ENCODE assay signal across 10 cellular contexts in the genomic region with DNA sequence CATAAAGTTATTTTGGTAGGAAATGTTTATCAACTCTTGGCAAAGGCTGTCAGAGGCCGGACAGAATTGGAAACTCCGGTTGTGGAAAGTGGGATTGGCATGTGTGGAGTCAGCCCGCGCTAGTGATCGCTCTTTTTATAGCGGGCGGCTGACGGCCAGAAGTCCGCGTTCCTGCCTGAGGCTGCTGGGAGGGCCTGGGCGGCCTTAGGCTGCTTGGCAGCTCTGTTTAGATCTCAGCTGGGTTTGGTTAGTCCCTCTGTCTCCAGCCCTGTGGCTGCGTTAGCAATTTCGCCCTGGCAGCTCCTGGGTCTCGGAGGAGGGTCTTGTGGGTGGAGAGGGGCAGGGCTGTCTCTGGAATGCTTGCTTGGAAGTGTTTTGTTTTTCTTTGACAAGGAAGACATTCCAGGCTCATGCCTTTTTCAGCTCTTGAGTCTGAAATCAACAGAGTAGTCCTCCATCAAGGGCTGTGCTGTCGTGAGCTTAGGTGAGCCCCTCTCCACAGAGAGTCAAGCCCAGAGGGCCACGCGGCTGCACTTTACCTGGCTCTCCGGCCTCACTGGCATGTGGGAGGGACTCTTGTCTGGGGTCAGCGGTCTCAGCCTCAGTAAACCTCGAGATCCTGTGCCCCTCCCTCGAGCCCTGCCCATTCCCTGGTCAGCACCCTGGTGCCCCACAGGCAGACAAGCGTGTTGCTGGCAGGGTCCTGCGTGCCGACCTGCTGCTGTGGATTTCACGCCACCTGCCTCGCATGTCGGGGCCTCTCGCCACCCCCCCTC. TPM values are rescaled to one million over a fixed set of nuclear protein-coding genes. Genes with fewer than 3 reads are reported as not detected.
DNase-seq lines count a peak whose midpoint lies in the region; ATAC-seq and TF ChIP-seq lines count a peak whose summit lies in the region.
"Had no signal": no experiment of that assay in that cellular context is flagged by ENCODE, and none has a peak within 500 bp of the region (broad histone marks: within the 10 kb centered on the region; RNA-seq: fewer than 3 reads in every experiment).

No MANE protein-coding gene starts in this region.

- no peaks in the 10 kb centered on the region for H3K27me3 Mint-ChIP-seq in natural killer cell (ENCODE audit: low read depth in 2 of 2)
- H3K27me3 Mint-ChIP-seq in activated T-helper 2 cell treated with anti-CD3 and anti-CD28 coated beads, Interferon-gamma antibody, Interleukin-2, Interleukin-4, amounts not matched to agents 10 μg/mL and 5 μg/mL and 100 μg/mL, durations not matched to agents 14 hours and 24 hours and 36 hours (ENCODE audit: low read depth) = no peaks in the 10 kb centered on the region

- no peak for ATAC-seq in natural killer cell

- intact Hi-C loops in testis (cut with DNase I; ENCODE audit: low total_unique reads) (no loop called here), natural killer cell (cut with micrococcal nuclease) (no loop called here)
- intact Hi-C loops in activated T-helper 2 cell treated with anti-CD3 and anti-CD28 coated beads, Interferon-gamma antibody, Interleukin-2, Interleukin-4, amounts not matched to agents 10 μg/mL and 5 μg/mL and 100 μg/mL, durations not matched to agents 14 hours and 24 hours and 36 hours (cut with micrococcal nuclease) = no loop called here

- H3K9me3 Mint-ChIP-seq in natural killer cell = no peaks in the 10 kb centered on the region
- no peaks in the 10 kb centered on the region for H3K9me3 Mint-ChIP-seq in activated T-helper 2 cell treated with anti-CD3 and anti-CD28 coated beads, Interferon-gamma antibody, Interleukin-2, Interleukin-4, amounts not matched to agents 10 μg/mL and 5 μg/mL and 100 μg/mL, durations not matched to agents 14 hours and 24 hours and 36 hours

- no peak overlapping the region for H3K4me3 Mint-ChIP-seq in natural killer cell
- H3K4me3 Mint-ChIP-seq in activated T-helper 2 cell treated with anti-CD3 and anti-CD28 coated beads, Interferon-gamma antibody, Interleukin-2, Interleukin-4, amounts not matched to agents 10 μg/mL and 5 μg/mL and 100 μg/mL, durations not matched to agents 14 hours and 24 hours and 36 hours (ENCODE audit: low read depth) = no peak overlapping the region

- H3K4me3 ChIP-seq in MG63 (no peak overlapping the region), esophagus (ENCODE audit: low read depth in 1 of 2, low read length in 2 of 2) (no peak overlapping the region), mesodermal cell (ENCODE audit: extremely low read depth, insufficient read depth, low read length, poor library complexity, severe bottlenecking) (no peak overlapping the region), testis (no peak overlapping the region)

- H3K27me3 ChIP-seq in MG63 (no peaks in the 10 kb centered on the region), esophagus (ENCODE audit: control insufficient read depth in 1 of 2, insufficient read depth in 2 of 2, low read length in 2 of 2) (no peaks in the 10 kb centered on the region), testis (no peaks in the 10 kb centered on the region)

- H3K9me3 ChIP-seq in MG63 (no peaks in the 10 kb centered on the region), esophagus (ENCODE audit: control insufficient read depth in 2 of 2, insufficient read depth in 1 of 2, low read depth in 1 of 2, low read length in 1 of 2) (no peaks in the 10 kb centered on the region), mesodermal cell (ENCODE audit: control insufficient read depth, low read length) (no peaks in the 10 kb centered on the region), testis (no peaks in the 10 kb centered on the region)

- H3K27ac ChIP-seq in esophagus (ENCODE audit: low read depth in 2 of 2, low read length in 1 of 2) (peak overlapping the region; percentile 52 to 56), mesodermal cell (ENCODE audit: low read depth, low read length, severe bottlenecking) (peak overlapping the region; percentile 77), testis (peak overlapping the region; percentile 24 to 59)
- H3K27ac ChIP-seq: WERI-Rb-1 had no signal

- peak overlapping the region in 1 of 2 donors; percentile 22 for H3K27ac Mint-ChIP-seq in natural killer cell
- no peak overlapping the region for H3K27ac Mint-ChIP-seq in activated T-helper 2 cell treated with anti-CD3 and anti-CD28 coated beads, Interferon-gamma antibody, Interleukin-2, Interleukin-4, amounts not matched to agents 10 μg/mL and 5 μg/mL and 100 μg/mL, durations not matched to agents 14 hours and 24 hours and 36 hours

- TF ChIP-seq POLR2A in testis (IDR thresholded peaks at IDR 0.05) = no peak

- TF ChIP-seq CTCF in testis (IDR thresholded peaks at IDR 0.05) = no peak
- no peak for TF ChIP-seq CTCF in natural killer cell (IDR thresholded peaks at IDR 0.05)

- WGBS in esophagus, 2 donors = 65 to 67% methylated on average over 28 of the region's 28 CpGs
- WGBS in mesodermal cell (ENCODE audit: insufficient coverage in 2 of 2), 2 experiments = 72 to 79% methylated on average over 23 to 27 of the region's 28 CpGs
- WGBS in testis, 2 donors = 44 to 61% methylated on average over 24 to 28 of the region's 28 CpGs

- no peaks in the 10 kb centered on the region for H3K36me3 Mint-ChIP-seq in natural killer cell
- H3K36me3 Mint-ChIP-seq in activated T-helper 2 cell treated with anti-CD3 and anti-CD28 coated beads, Interferon-gamma antibody, Interleukin-2, Interleukin-4, amounts not matched to agents 10 μg/mL and 5 μg/mL and 100 μg/mL, durations not matched to agents 14 hours and 24 hours and 36 hours (ENCODE audit: low read depth) = peaks cover 63% of the 10 kb centered on the region

- peaks cover 26 to 29% of the 10 kb centered on the region in 2 donors for H3K4me1 Mint-ChIP-seq in natural killer cell
- H3K4me1 Mint-ChIP-seq in activated T-helper 2 cell treated with anti-CD3 and anti-CD28 coated beads, Interferon-gamma antibody, Interleukin-2, Interleukin-4, amounts not matched to agents 10 μg/mL and 5 μg/mL and 100 μg/mL, durations not matched to agents 14 hours and 24 hours and 36 hours (ENCODE audit: low read depth) = peaks cover 9% of the 10 kb centered on the region

- DNase-seq in MG63 (peak; percentile 92), testis (peak; percentile 75), natural killer cell (no peak), NCI-H1417 treated with DMSO at 0.1 percent for 48 hours (lab: John Stamatoyannopoulos, UW) (no peak), SHP77 (lab: John Stamatoyannopoulos, UW) (no peak)
- DNase-seq in activated T-helper 2 cell treated with anti-CD3 and anti-CD28 coated beads, Interferon-gamma antibody, Interleukin-2, Interleukin-4, amounts not matched to agents 10 μg/mL and 5 μg/mL and 100 μg/mL, durations not matched to agents 14 hours and 24 hours and 36 hours (ENCODE audit: low spot score) = no peak
- DNase-seq: NCI-H2029 treated with DMSO at 0.1 percent for 48 hours, WERI-Rb-1 had no signal

- H3K36me3 ChIP-seq in MG63 = peaks cover 13% of the 10 kb centered on the region
- peaks cover 4 to 49% of the 10 kb centered on the region in 2 donors for H3K36me3 ChIP-seq in esophagus (ENCODE audit: control insufficient read depth in 2 of 2, insufficient read depth in 2 of 2, low read length in 1 of 2)
- peaks cover 67% of the 10 kb centered on the region for H3K36me3 ChIP-seq in mesodermal cell (ENCODE audit: control insufficient read depth, insufficient read depth, low read length)
- H3K36me3 ChIP-seq in testis (ENCODE audit: low read depth, missing control alignments) = no peaks in the 10 kb centered on the region

- H3K4me1 ChIP-seq in esophagus (ENCODE audit: control insufficient read depth in 2 of 2, insufficient read depth in 2 of 2, low read length in 1 of 2) (peaks cover 0 to 8% of the 10 kb centered on the region in 2 donors), mesodermal cell (ENCODE audit: control insufficient read depth, insufficient read depth, low read length, poor library complexity, severe bottlenecking) (peaks cover 28% of the 10 kb centered on the region), testis (peaks cover 12% of the 10 kb centered on the region)

RNA-seq across cellular contexts. Expression of gene DOT1L, which starts 22.5 kb away (rescaled TPM):
- total RNA-seq in MG63 (2014; rRNA removed; shearing (Covaris generic); ENCODE audit: low replicate concordance) = 3.5 and 5.4 TPM in 2 replicates
- polyA plus RNA-seq in esophagus = 10 to 100 TPM in 1 of 2 donors, 1 to 10 TPM in 1; 7.6 to 17.9 TPM
- polyA plus RNA-seq in mesodermal cell (2013, experiment 1 of 2) = 29.1 TPM
- polyA plus RNA-seq in mesodermal cell (2013, experiment 2 of 2) = 23.9 TPM
- total RNA-seq in testis = 100 to 1,000 TPM; 128 to 147 TPM
- 183 TPM for polyA plus RNA-seq in testis (ENCODE audit: insufficient read depth, low read depth, low replicate concordance)
- total RNA-seq in natural killer cell = 10 to 100 TPM; 42.5 to 62.1 (median 54.3) TPM
- 115 and 121 TPM in 2 replicates for total RNA-seq in activated T-helper 2 cell treated with anti-CD3 and anti-CD28 coated beads, Interferon-gamma antibody, Interleukin-2, Interleukin-4, amounts not matched to agents 10 μg/mL and 5 μg/mL and 100 μg/mL, durations not matched to agents 14 hours and 24 hours and 36 hours

RNA-seq across cellular contexts. Expression of gene AP3D1, which starts 34.9 kb away (rescaled TPM):
- 65.6 and 91.8 TPM in 2 replicates for total RNA-seq in MG63 (2014; rRNA removed; shearing (Covaris generic); ENCODE audit: low replicate concordance)
- polyA plus RNA-seq in esophagus (10 to 100 TPM; 50.8 to 64.5 TPM), testis (ENCODE audit: insufficient read depth, low read depth, low replicate concordance) (134 TPM)
- 113 TPM for polyA plus RNA-seq in mesodermal cell (2013, experiment 1 of 2)
- 104 TPM for polyA plus RNA-seq in mesodermal cell (2013, experiment 2 of 2)
- total RNA-seq in testis (100 to 1,000 TPM; 201 to 204 TPM), natural killer cell (10 to 100 TPM; 74.6 to 93.1 (median 87.5) TPM)
- 101 and 103 TPM in 2 replicates for total RNA-seq in activated T-helper 2 cell treated with anti-CD3 and anti-CD28 coated beads, Interferon-gamma antibody, Interleukin-2, Interleukin-4, amounts not matched to agents 10 μg/mL and 5 μg/mL and 100 μg/mL, durations not matched to agents 14 hours and 24 hours and 36 hours

RNA-seq across cellular contexts. Expression of gene PLEKHJ1, which starts 49.9 kb away (rescaled TPM):
- total RNA-seq in MG63 (2014; rRNA removed; shearing (Covaris generic); ENCODE audit: low replicate concordance) = 23.1 and 25.6 TPM in 2 replicates
- 10 to 100 TPM; 55.5 to 59.5 TPM for polyA plus RNA-seq in esophagus
- 74.4 TPM for polyA plus RNA-seq in mesodermal cell (2013, experiment 1 of 2)
- 68.4 TPM for polyA plus RNA-seq in mesodermal cell (2013, experiment 2 of 2)
- 100 to 1,000 TPM; 126 to 153 TPM for total RNA-seq in testis
- polyA plus RNA-seq in testis (ENCODE audit: insufficient read depth, low read depth, low replicate concordance) = 111 TPM
- total RNA-seq in natural killer cell = 10 to 100 TPM; 36.7 to 45.8 (median 44.7) TPM
- 75.7 and 77.2 TPM in 2 replicates for total RNA-seq in activated T-helper 2 cell treated with anti-CD3 and anti-CD28 coated beads, Interferon-gamma antibody, Interleukin-2, Interleukin-4, amounts not matched to agents 10 μg/mL and 5 μg/mL and 100 μg/mL, durations not matched to agents 14 hours and 24 hours and 36 hours

RNA-seq across cellular contexts. Expression of gene SF3A2, which starts 50.4 kb away (rescaled TPM):
- 5.5 and 23.7 TPM in 2 replicates for total RNA-seq in MG63 (2014; rRNA removed; shearing (Covaris generic); ENCODE audit: low replicate concordance)
- 10 to 100 TPM; 38.2 to 55.3 TPM for polyA plus RNA-seq in esophagus
- polyA plus RNA-seq in mesodermal cell (2013, experiment 1 of 2) = 115 TPM
- 92.3 TPM for polyA plus RNA-seq in mesodermal cell (2013, experiment 2 of 2)
- total RNA-seq in testis = 100 to 1,000 TPM; 102 to 122 TPM
- polyA plus RNA-seq in testis (ENCODE audit: insufficient read depth, low read depth, low replicate concordance) = 117 TPM
- total RNA-seq in natural killer cell = 100 to 1,000 TPM; 143 to 165 (median 147) TPM
- total RNA-seq in activated T-helper 2 cell treated with anti-CD3 and anti-CD28 coated beads, Interferon-gamma antibody, Interleukin-2, Interleukin-4, amounts not matched to agents 10 μg/mL and 5 μg/mL and 100 μg/mL, durations not matched to agents 14 hours and 24 hours and 36 hours = 153 and 154 TPM in 2 replicates

Comparison
In these comparisons a context has a peak if more than half of its experiments do, and no peak if none do; other contexts are left out.
1. DNase-seq: peak in MG63 (single experiment) and testis (single experiment); none in natural killer cell (single experiment), NCI-H1417 treated with DMSO at 0.1 percent for 48 hours (single experiment), activated T-helper 2 cell treated with anti-CD3 and anti-CD28 coated beads, Interferon-gamma antibody, Interleukin-2, Interleukin-4, amounts not matched to agents 10 μg/mL and 5 μg/mL and 100 μg/mL, durations not matched to agents 14 hours and 24 hours and 36 hours (single experiment) and SHP77 (0 of 2).
2. Peak in every context shown above with its lines, with median percentiles within 50 percentile points of each other: H3K27ac ChIP-seq.